9 cellular contexts compared by ENCODE assay signal in genomic region chr3:112539825-112540517, GRCh38. TPM values are rescaled to one million over a fixed set of nuclear protein-coding genes. Genes with fewer than 3 reads are reported as not detected.
DNase-seq lines count a peak whose midpoint lies in the region; ATAC-seq, FAIRE-seq and TF ChIP-seq lines count a peak whose summit lies in the region.
"Had no signal": no experiment of that assay in that cellular context is flagged by ENCODE, and none has a peak within 500 bp of the region (broad histone marks: within the 10 kb centered on the region; RNA-seq: fewer than 3 reads in every experiment).

No MANE protein-coding gene starts in this region.

- peak; percentile 91 for ATAC-seq in GM19397 (IDR thresholded peaks at IDR 0.05; ENCODE audit: unreplicated experiment)
- peak; percentile 84 for ATAC-seq in HG02943 (IDR thresholded peaks at IDR 0.05; ENCODE audit: low read depth, unreplicated experiment)
- no peak for ATAC-seq in T-helper 17 cell
- ATAC-seq in HG02970 (IDR thresholded peaks at IDR 0.05; ENCODE audit: low FRiP score, unreplicated experiment), result no peak
- ATAC-seq in omental fat pad (ENCODE audit: low FRiP score), result no peak

- H3K27me3 Mint-ChIP-seq in T-helper 17 cell, result no peaks in the 10 kb centered on the region

- peak; percentile 91 for FAIRE-seq in GM18507 (lab: Jason Lieb, UNC)
- no peak for FAIRE-seq in kidney (lab: Jason Lieb, UNC)

- H3K4me1 Mint-ChIP-seq in T-helper 17 cell, result peaks cover 20% of the 10 kb centered on the region

- peaks cover 2 to 4% of the 10 kb centered on the region in 2 donors for H3K36me3 ChIP-seq in kidney (ENCODE audit: control insufficient read depth in 1 of 2, insufficient read depth in 2 of 2, low read length in 2 of 2)

- H3K27ac Mint-ChIP-seq in T-helper 17 cell, result peak overlapping the region; percentile 84

- intact Hi-C loops in kidney (cut with DNase I), result no loop called here

- H3K9ac ChIP-seq in kidney (ENCODE audit: low read length in 2 of 2), result no peak overlapping the region

- H3K9me3 ChIP-seq in T-helper 17 cell (ENCODE audit: control insufficient read depth, low read length, poor library complexity, severe bottlenecking) (no peaks in the 10 kb centered on the region), kidney (ENCODE audit: control insufficient read depth in 1 of 2, low read length in 2 of 2) (no peaks in the 10 kb centered on the region)

- no peak overlapping the region for H3K27ac ChIP-seq in kidney (ENCODE audit: low read depth in 2 of 2, low read length in 2 of 2)
- H3K27ac ChIP-seq: HL-60 had no signal

- H3K4me1 ChIP-seq in kidney (ENCODE audit: control insufficient read depth in 1 of 2, insufficient read depth in 1 of 2, low read depth in 1 of 2, low read length in 2 of 2), result no peaks in the 10 kb centered on the region

- peak; percentile 15 for DNase-seq in GM18507 (ENCODE audit: extremely low spot score, insufficient read length, low read depth)
- DNase-seq in T-helper 17 cell, result no peak
- no peak for DNase-seq in kidney
- no peak for DNase-seq in SIG-M5 (lab: John Stamatoyannopoulos, UW)
- no peak for DNase-seq in omental fat pad (ENCODE audit: low spot score)

- H3K36me3 Mint-ChIP-seq in T-helper 17 cell (ENCODE audit: low read depth), result peaks cover 12% of the 10 kb centered on the region

- TF ChIP-seq CTCF in kidney (IDR thresholded peaks at IDR 0.05; ENCODE audit: borderline replicate concordance, extremely low read depth, insufficient read depth), result no peak
- TF ChIP-seq CTCF in omental fat pad (IDR thresholded peaks at IDR 0.05), result no peak

- H3K4me3 Mint-ChIP-seq in T-helper 17 cell, result no peak overlapping the region

- H3K4me3 ChIP-seq in kidney (ENCODE audit: low read length in 2 of 2), result no peak overlapping the region

RNA-seq across cellular contexts. Expression of gene ATG3, which starts 21.8 kb away (rescaled TPM):
- total RNA-seq in T-helper 17 cell, result 10 to 100 TPM; 45.9 to 46.2 TPM
- total RNA-seq in kidney, result 57.0 TPM
- 62.7 TPM for polyA plus RNA-seq in kidney (ENCODE audit: insufficient read depth, low read depth, low replicate concordance)
- 10 to 100 TPM; 59.1 to 80.5 (median 71.1) TPM for total RNA-seq in omental fat pad

RNA-seq across cellular contexts. Expression of gene SLC35A5, which starts 21.9 kb away (rescaled TPM):
- 1 to 10 TPM; 7.6 to 8.6 TPM for total RNA-seq in T-helper 17 cell
- 38.6 TPM for total RNA-seq in kidney
- polyA plus RNA-seq in kidney (ENCODE audit: insufficient read depth, low read depth, low replicate concordance), result 22.5 TPM
- total RNA-seq in omental fat pad, result 10 to 100 TPM; 21.9 to 43.4 (median 41.9) TPM

RNA-seq across cellular contexts. Expression of gene BTLA, which starts 40.7 kb away (rescaled TPM):
- total RNA-seq in T-helper 17 cell (10 to 100 TPM in 1 of 2 donors, 1 to 10 TPM in 1; 9.4 to 16.0 TPM), kidney (3.2 TPM), omental fat pad (1 to 10 TPM in 2 of 4 donors, under 1 TPM in 2; 0.32 to 1.7 (median 0.73) TPM)
- polyA plus RNA-seq in kidney (ENCODE audit: insufficient read depth, low read depth, low replicate concordance), result not detected

Comparison
In these comparisons a context has a peak if more than half of its experiments do, and no peak if none do; other contexts are left out.
1. ATAC-seq: peak in GM19397 (single experiment) and HG02943 (single experiment); none in T-helper 17 cell (single experiment), HG02970 (single experiment) and omental fat pad (single experiment).